In the genomic region with DNA sequence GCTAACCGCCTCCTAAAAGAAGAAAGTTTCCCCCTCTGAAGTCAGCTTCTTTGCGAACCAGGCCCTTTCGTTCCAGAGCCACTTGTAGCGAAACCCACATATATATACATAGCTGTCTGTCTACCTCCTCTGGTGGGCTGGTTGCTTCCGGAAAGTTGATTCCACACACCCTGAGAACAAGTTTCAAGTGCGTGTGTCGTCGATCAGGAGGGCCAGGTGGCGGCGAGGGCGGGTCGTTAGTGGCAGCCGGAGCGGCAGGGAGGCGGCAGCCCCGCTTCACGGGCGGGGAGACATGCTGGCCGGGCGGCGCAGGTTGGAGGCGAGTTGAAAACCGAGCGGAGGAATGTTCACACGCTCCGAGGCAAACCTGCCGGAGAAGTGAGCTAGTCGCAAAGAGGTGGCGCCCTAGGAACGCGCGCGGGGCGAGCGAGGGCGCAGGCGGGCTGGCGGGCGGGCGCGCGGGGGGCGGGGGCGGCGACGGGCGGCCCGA, we compare ENCODE assay signal across 8 cellular contexts. TPM values are rescaled to one million over a fixed set of nuclear protein-coding genes. Genes with fewer than 3 reads are reported as not detected.
DNase-seq lines count a peak whose midpoint lies in the region; ATAC-seq lines count a peak whose summit lies in the region.

No MANE protein-coding gene starts in this region.

- intact Hi-C loops in left colon (cut with DNase I, micrococcal nuclease) = loop anchor here in 1 of 2 donors (10.0 kb wide), 1 partner anchor 205 kb away; no protein-coding TSS in a partner anchor

- peaks cover 1% of the 10 kb centered on the region for H3K36me3 Mint-ChIP-seq in T-helper 2 cell treated with Interferon-gamma antibody and Interleukin-4, amounts not matched to agents 5 μg/mL and 100 μg/mL, for 36 hours (ENCODE audit: low read depth)

- no peaks in the 10 kb centered on the region for H3K9me3 Mint-ChIP-seq in T-helper 2 cell treated with Interferon-gamma antibody and Interleukin-4, amounts not matched to agents 5 μg/mL and 100 μg/mL, for 36 hours

- peak; percentile 88 for DNase-seq in DMS53 treated with DMSO at 0.1 percent for 48 hours (lab: John Stamatoyannopoulos, UW; ENCODE audit: unreplicated experiment)
- peak; percentile 29 for DNase-seq in T-helper 2 cell treated with Interferon-gamma antibody and Interleukin-4, amounts not matched to agents 5 μg/mL and 100 μg/mL, for 36 hours (ENCODE audit: low spot score)
- peak; percentile 13 for DNase-seq in cerebellar cortex (ENCODE audit: low spot score)
- DNase-seq in left colon = peak; percentile 34 to 50
- DNase-seq in stimulated activated CD4-positive, alpha-beta T cell treated with anti-CD3 and anti-CD28 coated beads, Interleukin-2, amount 100 ng/mL, for 48 hours = peak; percentile 41 to 52
- DNase-seq in ureter (ENCODE audit: low spot score) = no peak

- peak overlapping the region; percentile 77 for H3K4me3 Mint-ChIP-seq in T-helper 2 cell treated with Interferon-gamma antibody and Interleukin-4, amounts not matched to agents 5 μg/mL and 100 μg/mL, for 36 hours

- H3K27ac Mint-ChIP-seq in T-helper 2 cell treated with Interferon-gamma antibody and Interleukin-4, amounts not matched to agents 5 μg/mL and 100 μg/mL, for 36 hours = no peak overlapping the region

- peaks cover 85% of the 10 kb centered on the region for H3K27me3 Mint-ChIP-seq in T-helper 2 cell treated with Interferon-gamma antibody and Interleukin-4, amounts not matched to agents 5 μg/mL and 100 μg/mL, for 36 hours (ENCODE audit: low read depth)

- peaks cover 14% of the 10 kb centered on the region for H3K4me1 Mint-ChIP-seq in T-helper 2 cell treated with Interferon-gamma antibody and Interleukin-4, amounts not matched to agents 5 μg/mL and 100 μg/mL, for 36 hours (ENCODE audit: low read depth)

- peak; percentile 83 for ATAC-seq in GM21367 (IDR thresholded peaks at IDR 0.05; ENCODE audit: unreplicated experiment)
- peak; percentile 66 for ATAC-seq in HG03575 (IDR thresholded peaks at IDR 0.05; ENCODE audit: extremely low read depth, insufficient number of reproducible peaks, low FRiP score, unreplicated experiment)
- peak; percentile 70 for ATAC-seq in left colon

RNA-seq across cellular contexts. Expression of gene PTHLH, which starts 2.6 kb away (rescaled TPM):
- total RNA-seq in left colon (not detected), ureter (0.86 TPM)
